In genomic region chr2:136023416-136023815, GRCh38 we compare ENCODE assay signal across 16 cellular contexts. TPM values are rescaled to one million over a fixed set of nuclear protein-coding genes. Genes with fewer than 3 reads are reported as not detected.
DNase-seq lines count a peak whose midpoint lies in the region; ATAC-seq and TF ChIP-seq lines count a peak whose summit lies in the region.
"Had no signal": no experiment of that assay in that cellular context is flagged by ENCODE, and none has a peak within 500 bp of the region (broad histone marks: within the 10 kb centered on the region; RNA-seq: fewer than 3 reads in every experiment).

No MANE protein-coding gene starts in this region.

- H3K4me1 ChIP-seq in BE2C (peaks cover 8% of the 10 kb centered on the region; the same call in 1 of the 2 replicates), neural progenitor cell (peaks cover 30% of the 10 kb centered on the region)

- peak; percentile 22 for DNase-seq in BE2C
- DNase-seq in DMS53 treated with DMSO at 0.1 percent for 48 hours (lab: John Stamatoyannopoulos, UW; ENCODE audit: unreplicated experiment), result peak; percentile 3
- peak; percentile 56 for DNase-seq in NOMO-1 (lab: John Stamatoyannopoulos, UW; ENCODE audit: unreplicated experiment in 2 of 2)
- no peak for DNase-seq in neural progenitor cell (ENCODE audit: low spot score)
- DNase-seq in mucosa of gallbladder (ENCODE audit: low spot score), result no peak
- DNase-seq: C1 segment of cervical spinal cord, HCEC 1CT, NCI-H1092 treated with DMSO at 0.1 percent for 48 hours, NCI-H2081, NCI-H510A, NCI-H774, PC-3, RPMI8226, SHP77 treated with DMSO at 0.1 percent for 48 hours had no signal

- peaks cover 28% of the 10 kb centered on the region for H3F3A ChIP-seq in neural progenitor cell (ENCODE audit: low read depth)

- H3K27ac Mint-ChIP-seq in neural progenitor cell, result peak overlapping the region; percentile 100

- no peak overlapping the region for H3K4me3 Mint-ChIP-seq in neural progenitor cell

- peaks cover 2% of the 10 kb centered on the region for H3K9me3 Mint-ChIP-seq in neural progenitor cell

- H3K27me3 ChIP-seq in BE2C (no peaks in the 10 kb centered on the region), neural progenitor cell (peaks cover 11% of the 10 kb centered on the region)

- H3K79me2 ChIP-seq in neural progenitor cell (ENCODE audit: low read depth), result no peaks in the 10 kb centered on the region

- no peak overlapping the region for H2AFZ ChIP-seq in neural progenitor cell (replicated peaks)

- peaks cover 86% of the 10 kb centered on the region for H3K4me1 Mint-ChIP-seq in neural progenitor cell

- no peaks in the 10 kb centered on the region for H3K36me3 ChIP-seq in BE2C
- H3K36me3 ChIP-seq in neural progenitor cell, result no peaks in the 10 kb centered on the region

- H3K4me2 ChIP-seq in neural progenitor cell, result no peak overlapping the region

- H3K4me3 ChIP-seq in BE2C (ENCODE audit: low read depth, low read length) (no peak overlapping the region), neural progenitor cell (no peak overlapping the region)

- H3K36me3 Mint-ChIP-seq in neural progenitor cell, result peaks cover 1% of the 10 kb centered on the region

- H3K9ac ChIP-seq in neural progenitor cell, result no peak overlapping the region

- no peaks in the 10 kb centered on the region for H4K20me1 ChIP-seq in neural progenitor cell (ENCODE audit: low read depth)

- H3K27ac ChIP-seq in neural progenitor cell, result no peak overlapping the region

- ATAC-seq in HG03521 (IDR thresholded peaks at IDR 0.05; ENCODE audit: unreplicated experiment) (no peak), GM21723 (IDR thresholded peaks at IDR 0.05; ENCODE audit: unreplicated experiment) (no peak)
- ATAC-seq: PC-3 had no signal

- H3K27me3 Mint-ChIP-seq in neural progenitor cell (ENCODE audit: insufficient read depth, low read depth), result peaks cover 11% of the 10 kb centered on the region

- H3K9me3 ChIP-seq in BE2C (no peaks in the 10 kb centered on the region), neural progenitor cell (ENCODE audit: low read depth) (no peaks in the 10 kb centered on the region)

- TF ChIP-seq CTCF in BE2C (IDR thresholded peaks at IDR 0.05; ENCODE audit: low read depth, low read length), result no peak
- no peak for TF ChIP-seq CTCF in neural progenitor cell (IDR thresholded peaks at IDR 0.05)

RNA-seq across cellular contexts. Expression of gene DARS1, which starts 38.0 kb away (rescaled TPM):
- polyA plus RNA-seq in BE2C (2012; ENCODE audit: insufficient read depth, insufficient read length, low read depth), result 68.1 TPM
- total RNA-seq in neural progenitor cell (ENCODE audit: low replicate concordance) (175 and 227 TPM in 2 replicates), mucosa of gallbladder (44.6 TPM)

Comparison
In these comparisons a context has a peak if more than half of its experiments do, and no peak if none do; other contexts are left out.
1. DNase-seq: peak in BE2C (single experiment), DMS53 treated with DMSO at 0.1 percent for 48 hours (single experiment) and NOMO-1 (2 of 2); none in neural progenitor cell (single experiment) and mucosa of gallbladder (single experiment).